Comparison of ENCODE assay signal across 16 cellular contexts in genomic region chr4:138673053-138673452, GRCh38.
A peak's percentile ranks its signal among the peaks of the same experiment; 100 is the strongest.
DNase-seq lines count a peak whose midpoint lies in the region; ATAC-seq, FAIRE-seq and TF ChIP-seq lines count a peak whose summit lies in the region.
"Had no signal": no experiment of that assay in that cellular context is flagged by ENCODE, and none has a peak within 500 bp of the region (broad histone marks: within the 10 kb centered on the region; RNA-seq: fewer than 3 reads in every experiment).

No MANE protein-coding gene starts in this region.

- no peaks in the 10 kb centered on the region for H3K9me3 Mint-ChIP-seq in GM23338
- H3K9me3 Mint-ChIP-seq: T-cell had no signal

- H3K9ac ChIP-seq in HepG2 (ENCODE audit: insufficient read depth, low read depth, low read length), result no peak overlapping the region

- H3F3A ChIP-seq in GM23338 (replicated peaks; ENCODE audit: low read depth), result no peaks in the 10 kb centered on the region

- H3K36me3 ChIP-seq in GM23338 (ENCODE audit: insufficient read depth) (no peaks in the 10 kb centered on the region), HepG2 (replicated peaks in 1 of 2; ENCODE audit: control insufficient read depth in 1 of 2, insufficient read depth in 2 of 2, low read length in 2 of 2) (no peaks in the 10 kb centered on the region), esophagus squamous epithelium (no peaks in the 10 kb centered on the region), spleen (no peaks in the 10 kb centered on the region)
- H3K36me3 ChIP-seq: colonic mucosa, suprapubic skin had no signal

- WGBS in HepG2 (ENCODE audit: low lambda C conversion rate), result 24% methylated on average over 10 of the region's 10 CpGs
- 64 to 76% methylated on average over 6 to 9 of the region's 10 CpGs for WGBS in esophagus squamous epithelium, 2 donors
- WGBS in spleen, 5 donors, result 36 to 68% (median 52%) methylated on average over 10 of the region's 10 CpGs

- TF ChIP-seq RAD21 in HepG2 (CRISPR knock-in tag; IDR thresholded peaks at IDR 0.05), result no peak

- H3K4me1 Mint-ChIP-seq in GM23338, result peaks cover 6% of the 10 kb centered on the region; the same call in 2 of the 3 replicates
- H3K4me1 Mint-ChIP-seq: T-cell had no signal

- H3K27me3 Mint-ChIP-seq in GM23338 (ENCODE audit: insufficient read depth, low read depth, poor library complexity), result peaks cover 2% of the 10 kb centered on the region

- TF ChIP-seq CTCF in GM23338 (conservative IDR thresholded peaks at IDR 0.05; ENCODE audit: low read depth in 2 of 2) (no peak), HepG2 (CRISPR knock-in tag; IDR thresholded peaks at IDR 0.05) (no peak), esophagus squamous epithelium (IDR thresholded peaks at IDR 0.05) (no peak), spleen (IDR thresholded peaks at IDR 0.05 in 8 of 11, conservative IDR thresholded peaks at IDR 0.05 in 3 of 11) (no peak), GM10248 (IDR thresholded peaks at IDR 0.05; ENCODE audit: control extremely low read depth, extremely low read depth, low read depth, missing control alignments) (no peak)

- in situ Hi-C loops in HepG2 (cut with HindIII; ENCODE audit: extremely low pct_ligation_motif_present, low pct_unique_long_range_greater_than_20kb), result loop anchor here (10.0 kb wide), 1 partner anchor 98 kb away; no protein-coding TSS in a partner anchor

- TF ChIP-seq EP300 in HepG2 (IDR thresholded peaks at IDR 0.05; ENCODE audit: low read depth in 2 of 2, low read length in 2 of 2) (no peak), HepG2 (CRISPR knock-in tag; IDR thresholded peaks at IDR 0.05; ENCODE audit: borderline replicate concordance) (no peak)

- H3K27me3 ChIP-seq in GM23338 (ENCODE audit: insufficient read depth), result no peaks in the 10 kb centered on the region
- 0 out of 5 replicates have a peak, but pooled peaks cover 0 to 5% of the 10 kb centered on the region in 2 experiments for H3K27me3 ChIP-seq in HepG2 (ENCODE audit: control insufficient read depth in 1 of 2, insufficient read depth in 2 of 2, low read length in 2 of 2)
- H3K27me3 ChIP-seq in esophagus squamous epithelium, result no peaks in the 10 kb centered on the region
- peaks cover 0 to 7% (median 0%) of the 10 kb centered on the region in 7 donors for H3K27me3 ChIP-seq in spleen (replicated peaks in 1 of 7)
- H3K27me3 ChIP-seq: colonic mucosa, suprapubic skin had no signal

- no peak for TF ChIP-seq POLR2A in HepG2 (IDR thresholded peaks at IDR 0.05; ENCODE audit: insufficient read depth in 1 of 2, low read depth in 2 of 2, low read length in 2 of 2)
- TF ChIP-seq POLR2A in esophagus squamous epithelium (IDR thresholded peaks at IDR 0.05), result no peak
- no peak for TF ChIP-seq POLR2A in spleen (IDR thresholded peaks at IDR 0.05)

- peaks cover 11% of the 10 kb centered on the region; the same call in 1 of the 2 replicates for H3K9me2 ChIP-seq in GM23338 (ENCODE audit: insufficient read depth)

- intact Hi-C loops in HepG2 (cut with micrococcal nuclease; ENCODE audit: unreplicated experiment) (no loop called here), esophagus squamous epithelium (cut with DNase I) (no loop called here), spleen (cut with DNase I; ENCODE audit: low total_unique reads) (no loop called here)

- H3K4me3 Mint-ChIP-seq in GM23338, result no peak overlapping the region
- H3K4me3 Mint-ChIP-seq: T-cell had no signal

- no TSS peak for BruUV-seq in HepG2 (replicated peaks; lab: Mats Ljungman, UMichigan)

- H3K4me3 ChIP-seq in GM23338 (no peak overlapping the region), HepG2 (replicated peaks in 1 of 3; ENCODE audit: insufficient read depth in 1 of 3, low read depth in 2 of 3, low read length in 3 of 3) (peak overlapping the region in 1 of 3 experiments; percentile 32; a peak in 1 of 6 replicates), esophagus squamous epithelium (no peak overlapping the region), spleen (no peak overlapping the region)
- H3K4me3 ChIP-seq: colonic mucosa, suprapubic skin had no signal

- FAIRE-seq in HepG2 (lab: Jason Lieb, UNC), result no peak

- peak overlapping the region; percentile 98 for H2AFZ ChIP-seq in GM23338
- H2AFZ ChIP-seq in HepG2 (ENCODE audit: low read length), result no peak overlapping the region

- DNase-seq in ELF-1 (ENCODE audit: low read depth, low spot score) (peak; percentile 56), GM23338 (ENCODE audit: low spot score) (no peak), amniotic epithelial cell (ENCODE audit: low read depth) (peak; percentile 28), HepG2 (ENCODE audit: low spot score) (peak; percentile 37), esophagus squamous epithelium (lab: John Stamatoyannopoulos, UW) (no peak), spleen (no peak), GM10248 (ENCODE audit: extremely low spot score) (no peak)
- DNase-seq in activated CD8-positive, alpha-beta memory T cell treated with anti-CD3 and anti-CD28 coated beads, Interleukin-2, amount 50 U/mL, for 4 hours, result no peak
- DNase-seq: activated CD4-positive, CD25-positive, alpha-beta regulatory T cell; amygdala; colonic mucosa; NCI-H1417 treated with DMSO at 0.1 percent for 48 hours; NCI-H226; T-cell had no signal

- no peaks in the 10 kb centered on the region for H3K36me3 Mint-ChIP-seq in GM23338 (ENCODE audit: low read depth)
- H3K36me3 Mint-ChIP-seq: T-cell had no signal

- H3K9me3 ChIP-seq in HepG2 (ENCODE audit: low read length) (no peaks in the 10 kb centered on the region), esophagus squamous epithelium (no peaks in the 10 kb centered on the region), spleen (no peaks in the 10 kb centered on the region)
- H3K9me3 ChIP-seq: colonic mucosa, suprapubic skin had no signal

- CTCF ChIA-PET in HepG2 (lab: Yijun Ruan, JAX; ENCODE audit: low intra/inter-chr PET ratio, low total read pairs), result no interaction called here
- CTCF ChIA-PET in GM10248 (lab: Yijun Ruan, JAX), result interaction anchor here (0.8 to 1.2 kb wide), 3 partner anchors 9 to 582 kb away, joined by 3 to 5 read pairs (median 3); no protein-coding TSS in a partner anchor

- H3K27ac ChIP-seq in GM23338 (ENCODE audit: low read depth), result no peak overlapping the region
- no peak overlapping the region for H3K27ac ChIP-seq in HepG2 (ENCODE audit: extremely low read length, insufficient read depth, low read length)
- H3K27ac ChIP-seq in esophagus squamous epithelium, result no peak overlapping the region
- peak overlapping the region in 3 of 8 donors; percentile 16 to 51 (median 18) for H3K27ac ChIP-seq in spleen
- H3K27ac ChIP-seq: colonic mucosa, RWPE1, suprapubic skin had no signal

- POLR2A ChIA-PET in HepG2 (lab: Yijun Ruan, JAX) (no interaction called here), GM10248 (lab: Yijun Ruan, JAX) (no interaction called here)

- no peaks in the 10 kb centered on the region for H3K79me2 ChIP-seq in GM23338 (replicated peaks; ENCODE audit: insufficient read depth)
- no peaks in the 10 kb centered on the region for H3K79me2 ChIP-seq in HepG2 (ENCODE audit: insufficient read depth, low read length)

- H3K4me1 ChIP-seq in GM23338 (ENCODE audit: insufficient read depth) (peaks cover 12% of the 10 kb centered on the region), HepG2 (ENCODE audit: insufficient read depth, low read length) (peaks cover 19% of the 10 kb centered on the region), esophagus squamous epithelium (peaks cover 0 to 5% (median 0%) of the 10 kb centered on the region in 3 donors), spleen (peaks cover 0 to 20% (median 9%) of the 10 kb centered on the region in 6 donors)
- H3K4me1 ChIP-seq: colonic mucosa, suprapubic skin had no signal

- H4K20me1 ChIP-seq in GM23338 (replicated peaks; ENCODE audit: insufficient read depth), result no peaks in the 10 kb centered on the region
- H4K20me1 ChIP-seq in HepG2 (ENCODE audit: insufficient read depth, low read length), result no peaks in the 10 kb centered on the region

- H3K4me2 ChIP-seq in GM23338, result no peak overlapping the region
- peak overlapping the region; percentile 53; the same call in 1 of the 2 replicates for H3K4me2 ChIP-seq in HepG2 (ENCODE audit: low read depth, low read length)

- no peak overlapping the region for H3K27ac Mint-ChIP-seq in GM23338
- H3K27ac Mint-ChIP-seq: T-cell had no signal

- ATAC-seq in GM23338 (peak; percentile 34; the same call in 2 of the 3 replicates), HepG2 (peak; percentile 90)
- ATAC-seq: T-cell had no signal

TF ChIP-seq in GM23338, 12 proteins besides CTCF, POLR2A, EP300 and RAD21:
- no peak for TF ChIP-seq NANOG (IDR thresholded peaks at IDR 0.05; ENCODE audit: borderline replicate concordance)

TF ChIP-seq in HepG2, 621 proteins besides CTCF, POLR2A, EP300 and RAD21 (continues in another document):
- TF ChIP-seq RARA (CRISPR knock-in tag; IDR thresholded peaks at IDR 0.05) (0 out of 2 replicates have a peak, but pooled peaks have one; percentile 11), NFE2 (CRISPR knock-in tag; IDR thresholded peaks at IDR 0.05) (no peak)
- TF ChIP-seq, protein P1, sequence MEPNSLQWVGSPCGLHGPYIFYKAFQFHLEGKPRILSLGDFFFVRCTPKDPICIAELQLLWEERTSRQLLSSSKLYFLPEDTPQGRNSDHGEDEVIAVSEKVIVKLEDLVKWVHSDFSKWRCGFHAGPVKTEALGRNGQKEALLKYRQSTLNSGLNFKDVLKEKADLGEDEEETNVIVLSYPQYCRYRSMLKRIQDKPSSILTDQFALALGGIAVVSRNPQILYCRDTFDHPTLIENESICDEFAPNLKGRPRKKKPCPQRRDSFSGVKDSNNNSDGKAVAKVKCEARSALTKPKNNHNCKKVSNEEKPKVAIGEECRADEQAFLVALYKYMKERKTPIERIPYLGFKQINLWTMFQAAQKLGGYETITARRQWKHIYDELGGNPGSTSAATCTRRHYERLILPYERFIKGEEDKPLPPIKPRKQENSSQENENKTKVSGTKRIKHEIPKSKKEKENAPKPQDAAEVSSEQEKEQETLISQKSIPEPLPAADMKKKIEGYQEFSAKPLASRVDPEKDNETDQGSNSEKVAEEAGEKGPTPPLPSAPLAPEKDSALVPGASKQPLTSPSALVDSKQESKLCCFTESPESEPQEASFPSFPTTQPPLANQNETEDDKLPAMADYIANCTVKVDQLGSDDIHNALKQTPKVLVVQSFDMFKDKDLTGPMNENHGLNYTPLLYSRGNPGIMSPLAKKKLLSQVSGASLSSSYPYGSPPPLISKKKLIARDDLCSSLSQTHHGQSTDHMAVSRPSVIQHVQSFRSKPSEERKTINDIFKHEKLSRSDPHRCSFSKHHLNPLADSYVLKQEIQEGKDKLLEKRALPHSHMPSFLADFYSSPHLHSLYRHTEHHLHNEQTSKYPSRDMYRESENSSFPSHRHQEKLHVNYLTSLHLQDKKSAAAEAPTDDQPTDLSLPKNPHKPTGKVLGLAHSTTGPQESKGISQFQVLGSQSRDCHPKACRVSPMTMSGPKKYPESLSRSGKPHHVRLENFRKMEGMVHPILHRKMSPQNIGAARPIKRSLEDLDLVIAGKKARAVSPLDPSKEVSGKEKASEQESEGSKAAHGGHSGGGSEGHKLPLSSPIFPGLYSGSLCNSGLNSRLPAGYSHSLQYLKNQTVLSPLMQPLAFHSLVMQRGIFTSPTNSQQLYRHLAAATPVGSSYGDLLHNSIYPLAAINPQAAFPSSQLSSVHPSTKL (CRISPR knock-in tag; IDR thresholded peaks at IDR 0.05), result peak; percentile 46

Comparison
In these comparisons a context has a peak if more than half of its experiments do, and no peak if none do; other contexts are left out.
1. DNase-seq: peak in ELF-1 (single experiment), amniotic epithelial cell (single experiment) and HepG2 (single experiment); none in GM23338 (single experiment), esophagus squamous epithelium (single experiment), spleen (single experiment), GM10248 (single experiment) and activated CD8-positive, alpha-beta memory T cell treated with anti-CD3 and anti-CD28 coated beads, Interleukin-2, amount 50 U/mL, for 4 hours (single experiment).